Comparison of ENCODE assay signal across 9 cellular contexts in genomic region chr1:46333300-46334029, GRCh38. TPM values are rescaled to one million over a fixed set of nuclear protein-coding genes. Genes with fewer than 3 reads are reported as not detected.
DNase-seq lines count a peak whose midpoint lies in the region; ATAC-seq, FAIRE-seq and TF ChIP-seq lines count a peak whose summit lies in the region.
"Had no signal": no experiment of that assay in that cellular context is flagged by ENCODE, and none has a peak within 500 bp of the region (broad histone marks: within the 10 kb centered on the region; RNA-seq: fewer than 3 reads in every experiment).

No MANE protein-coding gene starts in this region.

- peak; percentile 41 for TF ChIP-seq CTCF in HFF-Myc (IDR thresholded peaks at IDR 0.05; ENCODE audit: low read depth, low read length, missing control alignments)
- TF ChIP-seq CTCF in K562 (IDR thresholded peaks at IDR 0.05 in 2 of 3, conservative IDR thresholded peaks at IDR 0.05 in 1 of 3; ENCODE audit: insufficient read depth in 2 of 3, low read depth in 1 of 3, low read length in 3 of 3): peak; percentile 67 to 96 (median 80)
- TF ChIP-seq CTCF in nephron (IDR thresholded peaks at IDR 0.05; ENCODE audit: unreplicated experiment in 3 of 3): peak in 2 of 3 experiments; percentile 21 to 38
- no peak for TF ChIP-seq CTCF in omental fat pad (IDR thresholded peaks at IDR 0.05)

- in situ Hi-C loops in K562 (cut with MboI): no loop called here

- no peaks in the 10 kb centered on the region for H3K36me3 Mint-ChIP-seq in nephron (ENCODE audit: low read depth)

- ATAC-seq in K562: peak; percentile 98
- no peak for ATAC-seq in omental fat pad (ENCODE audit: low FRiP score)
- ATAC-seq in HG02852 (IDR thresholded peaks at IDR 0.05; ENCODE audit: unreplicated experiment): no peak

- H3K36me3 ChIP-seq in K562 (ENCODE audit: control insufficient read depth, insufficient read depth, low read length): no peaks in the 10 kb centered on the region

- no peak overlapping the region for H3K4me3 Mint-ChIP-seq in nephron

- CTCF ChIA-PET in K562 (lab: Yijun Ruan, JAX; ENCODE audit: low intra/inter-chr PET ratio): interaction anchor here (1.9 to 2.7 kb wide), 2 partner anchors 15 to 196 kb away, joined by 8 to 23 read pairs; no protein-coding TSS in a partner anchor

- DNase-seq in SIG-M5 treated with dmso at 0.1 percent for 504 hours (lab: John Stamatoyannopoulos, UW; ENCODE audit: unreplicated experiment) (peak; percentile 71), SIG-M5 (lab: John Stamatoyannopoulos, UW) (no peak), HFF-Myc (ENCODE audit: extremely low read depth, low read depth) (no peak), NCI-H2029 treated with DMSO at 0.1 percent for 48 hours (lab: John Stamatoyannopoulos, UW) (peak; percentile 19), K562 (ENCODE audit: extremely low read depth in 1 of 4, low spot score in 3 of 4) (peak in 2 of 4 experiments; percentile 71 to 77), omental fat pad (ENCODE audit: low spot score) (no peak)

- no peak overlapping the region for H3K9ac ChIP-seq in K562 (ENCODE audit: insufficient read depth in 1 of 2, low read depth in 2 of 2, low read length in 2 of 2)

- no peak overlapping the region for H3K4me2 ChIP-seq in K562 (ENCODE audit: insufficient read depth, low read length)

- H3K79me2 ChIP-seq in K562 (ENCODE audit: control insufficient read depth, insufficient read depth, low read length): no peaks in the 10 kb centered on the region

- H3K4me3 ChIP-seq in HFF-Myc (replicated peaks; ENCODE audit: low read depth, low read length) (no peak overlapping the region), K562 (no peak overlapping the region)

- no peaks in the 10 kb centered on the region for H3K27me3 Mint-ChIP-seq in nephron (ENCODE audit: low read depth)

- H3K4me1 Mint-ChIP-seq in nephron: peaks cover 11% of the 10 kb centered on the region

- 40% methylated on average over 9 of the region's 9 CpGs for WGBS in K562 (ENCODE audit: insufficient coverage, low coverage, missing lambda C conversion rate)

- no peak for TF ChIP-seq POLR2A in K562 (conservative IDR thresholded peaks at IDR 0.05)

- no peaks in the 10 kb centered on the region for H3K9me1 ChIP-seq in K562 (ENCODE audit: control insufficient read depth, insufficient read depth, low read length)

- TF ChIP-seq EP300 in K562 (IDR thresholded peaks at IDR 0.05; ENCODE audit: low read length): no peak

- H4K20me1 ChIP-seq in K562 (replicated peaks; ENCODE audit: control insufficient read depth, insufficient read depth, low read length): no peaks in the 10 kb centered on the region

- no peaks in the 10 kb centered on the region for H3K27me3 ChIP-seq in K562 (ENCODE audit: control insufficient read depth in 2 of 2, insufficient read depth in 2 of 2, low read length in 2 of 2)

- H3K9me3 Mint-ChIP-seq in nephron: no peaks in the 10 kb centered on the region

- peaks cover 2 to 5% of the 10 kb centered on the region in 2 experiments; a peak in 4 of 5 replicates for H3K4me1 ChIP-seq in K562 (replicated peaks in 1 of 2; ENCODE audit: control insufficient read depth in 2 of 2, insufficient read depth in 2 of 2, low read length in 2 of 2)

- peak overlapping the region; percentile 43; the same call in 1 of the 2 replicates for H2AFZ ChIP-seq in K562 (ENCODE audit: low read depth, low read length)

- intact Hi-C loops in K562 (cut with micrococcal nuclease): loop anchor here (1.0 to 5.0 kb wide), 3 partner anchors 15 to 195 kb away; no protein-coding TSS in a partner anchor

- no peak overlapping the region for H3K27ac ChIP-seq in K562 (ENCODE audit: extremely low read depth, low read depth, low read length)

- POLR2A ChIA-PET in K562 (lab: Yijun Ruan, JAX): interaction anchor here (0.6 to 2.7 kb wide), 19 partner anchors 10 to 271 kb away, joined by 3 to 19 read pairs (median 4); partner anchors contain the start of genes LRRC41, MKNK1, RAD54L and UQCRH

- BruUV-seq in K562 (replicated peaks; lab: Mats Ljungman, UMichigan): no TSS peak

- TF ChIP-seq RAD21 in K562 (CRISPR knock-in tag; conservative IDR thresholded peaks at IDR 0.05 in 1 of 2, IDR thresholded peaks at IDR 0.05 in 1 of 2): peak; percentile 73 to 86

- peak; percentile 86 for FAIRE-seq in K562 (lab: Jason Lieb, UNC)
- FAIRE-seq: endometrium had no signal

- peak overlapping the region in 2 of 3 experiments; percentile 96 for H3K27ac Mint-ChIP-seq in nephron

- no peaks in the 10 kb centered on the region for H3K9me3 ChIP-seq in K562 (replicated peaks; ENCODE audit: control insufficient read depth, insufficient read depth, low read depth, low read length)

TF ChIP-seq in K562, 482 proteins besides CTCF, POLR2A, EP300 and RAD21 (continues in another document):
- 0 out of 2 replicates have a peak, but pooled peaks have one; percentile 49 for TF ChIP-seq FOXJ2 (tag; IDR thresholded peaks at IDR 0.05)

RNA-seq across cellular contexts. Expression of gene NSUN4, which starts 7.1 kb away (rescaled TPM):
- 126 and 174 TPM in 2 replicates for total RNA-seq in K562 (2011; cell fraction: chromatin; rRNA removed; ENCODE audit: low replicate concordance)
- total RNA-seq in K562 (2011; cell fraction: nucleolus; rRNA removed): 97.2 and 98.2 TPM in 2 replicates
- 106 and 123 TPM in 2 replicates for total RNA-seq in K562 (2011; cell fraction: nucleoplasm; rRNA removed)
- total RNA-seq in K562 (2014; rRNA removed): 33.4 and 37.0 TPM in 2 replicates
- total RNA-seq in K562 (2014; rRNA removed; fragmentation: Illumina TruSeq; extraction: Trizol): 34.1 and 39.0 TPM in 2 replicates
- 33.8 and 34.2 TPM in 2 replicates for total RNA-seq in K562 (2015; rRNA removed; fragmentation: Illumina TruSeq; extraction: Trizol)
- total RNA-seq in K562 (2021): 43.3 and 44.4 TPM in 2 replicates
- polyA plus RNA-seq in K562 (2011; rRNA removed): 60.2 and 65.6 TPM in 2 replicates
- 53.3 and 69.6 TPM in 2 replicates for polyA plus RNA-seq in K562 (2011; cell fraction: cytosol; rRNA removed)
- polyA plus RNA-seq in K562 (2011; cell fraction: nucleus; rRNA removed): 43.8 and 46.3 TPM in 2 replicates
- 37.5 and 42.1 TPM in 2 replicates for polyA plus RNA-seq in K562 (2012)
- 47.8 and 47.9 TPM in 2 replicates for polyA plus RNA-seq in K562 (2014; fragmentation: Illumina TruSeq; extraction: Trizol)
- polyA plus RNA-seq in K562 (2014; fragmentation: Nextera tagmentation; extraction: Ambion mirVana): 10 to 100 TPM; 47.3 to 54.9 TPM
- 43.5 and 46.3 TPM in 2 replicates for polyA plus RNA-seq in K562 (2014; rRNA removed)
- 113 and 133 TPM in 2 replicates for polyA minus RNA-seq in K562 (2011; rRNA and poly(A)+ RNA removed)
- 44.5 and 46.0 TPM in 2 replicates for polyA minus RNA-seq in K562 (2011; cell fraction: cytosol; rRNA and poly(A)+ RNA removed)
- 24.6 and 44.7 TPM in 2 replicates for polyA minus RNA-seq in K562 (2011; cell fraction: nucleus; rRNA and poly(A)+ RNA removed)
- total RNA-seq in omental fat pad: 10 to 100 TPM; 19.5 to 26.3 (median 22.2) TPM

RNA-seq across cellular contexts. Expression of gene UQCRH, which starts 30.0 kb away (rescaled TPM):
- 185 and 351 TPM in 2 replicates for total RNA-seq in K562 (2011; cell fraction: chromatin; rRNA removed; ENCODE audit: low replicate concordance)
- total RNA-seq in K562 (2011; cell fraction: nucleolus; rRNA removed): 205 and 247 TPM in 2 replicates
- total RNA-seq in K562 (2011; cell fraction: nucleoplasm; rRNA removed): 458 and 624 TPM in 2 replicates
- total RNA-seq in K562 (2014; rRNA removed) (2,410 and 3,306 TPM in 2 replicates), K562 (2014; rRNA removed; fragmentation: Illumina TruSeq; extraction: Trizol) (2,696 and 2,943 TPM in 2 replicates), K562 (2015; rRNA removed; fragmentation: Illumina TruSeq; extraction: Trizol) (1,782 and 1,893 TPM in 2 replicates), K562 (2021) (1,267 and 1,360 TPM in 2 replicates), omental fat pad (100 to 1,000 TPM; 398 to 609 (median 515) TPM)
- polyA plus RNA-seq in K562 (2011; rRNA removed) (2,284 and 2,713 TPM in 2 replicates), K562 (2014; fragmentation: Illumina TruSeq; extraction: Trizol) (1,923 and 1,965 TPM in 2 replicates), K562 (2014; fragmentation: Nextera tagmentation; extraction: Ambion mirVana) (1,000 to 10,000 TPM; 4,348 to 5,184 TPM), K562 (2014; rRNA removed) (1,877 and 2,534 TPM in 2 replicates)
- 724 and 2,858 TPM in 2 replicates for polyA plus RNA-seq in K562 (2011; cell fraction: cytosol; rRNA removed)
- 272 and 676 TPM in 2 replicates for polyA plus RNA-seq in K562 (2011; cell fraction: nucleus; rRNA removed)
- polyA plus RNA-seq in K562 (2012): 1,181 and 2,353 TPM in 2 replicates
- 762 and 899 TPM in 2 replicates for polyA minus RNA-seq in K562 (2011; rRNA and poly(A)+ RNA removed)
- 241 and 256 TPM in 2 replicates for polyA minus RNA-seq in K562 (2011; cell fraction: cytosol; rRNA and poly(A)+ RNA removed)
- polyA minus RNA-seq in K562 (2011; cell fraction: nucleus; rRNA and poly(A)+ RNA removed): 65.4 and 198 TPM in 2 replicates

RNA-seq across cellular contexts. Expression of gene LRRC41, which starts 30.0 kb away (rescaled TPM):
- total RNA-seq in K562 (2011; cell fraction: chromatin; rRNA removed; ENCODE audit: low replicate concordance): 66.5 and 77.9 TPM in 2 replicates
- total RNA-seq in K562 (2011; cell fraction: nucleolus; rRNA removed): 55.3 and 56.5 TPM in 2 replicates
- 56.4 and 78.1 TPM in 2 replicates for total RNA-seq in K562 (2011; cell fraction: nucleoplasm; rRNA removed)
- total RNA-seq in K562 (2014; rRNA removed) (49.0 and 61.0 TPM in 2 replicates), K562 (2014; rRNA removed; fragmentation: Illumina TruSeq; extraction: Trizol) (27.2 and 30.7 TPM in 2 replicates), K562 (2015; rRNA removed; fragmentation: Illumina TruSeq; extraction: Trizol) (47.1 and 49.7 TPM in 2 replicates), K562 (2021) (64.3 and 64.7 TPM in 2 replicates), omental fat pad (100 to 1,000 TPM in 1 of 4 donors, 10 to 100 TPM in 3; 65.3 to 108 (median 73.2) TPM)
- polyA plus RNA-seq in K562 (2011; rRNA removed) (39.6 and 70.2 TPM in 2 replicates), K562 (2014; fragmentation: Illumina TruSeq; extraction: Trizol) (52.3 and 56.7 TPM in 2 replicates), K562 (2014; fragmentation: Nextera tagmentation; extraction: Ambion mirVana) (10 to 100 TPM; 10.5 to 11.7 TPM), K562 (2014; rRNA removed) (44.2 and 50.0 TPM in 2 replicates)
- 74.3 and 85.0 TPM in 2 replicates for polyA plus RNA-seq in K562 (2011; cell fraction: cytosol; rRNA removed)
- polyA plus RNA-seq in K562 (2011; cell fraction: nucleus; rRNA removed): 66.4 and 77.5 TPM in 2 replicates
- 36.7 and 72.3 TPM in 2 replicates for polyA plus RNA-seq in K562 (2012)
- 37.4 and 44.6 TPM in 2 replicates for polyA minus RNA-seq in K562 (2011; rRNA and poly(A)+ RNA removed)
- 44.1 and 45.1 TPM in 2 replicates for polyA minus RNA-seq in K562 (2011; cell fraction: cytosol; rRNA and poly(A)+ RNA removed)
- 33.0 and 46.3 TPM in 2 replicates for polyA minus RNA-seq in K562 (2011; cell fraction: nucleus; rRNA and poly(A)+ RNA removed)

Comparison
In these comparisons a context has a peak if more than half of its experiments do, and no peak if none do; other contexts are left out.
1. DNase-seq: peak in SIG-M5 treated with dmso at 0.1 percent for 504 hours (single experiment) and NCI-H2029 treated with DMSO at 0.1 percent for 48 hours (single experiment); none in SIG-M5 (single experiment), HFF-Myc (single experiment) and omental fat pad (single experiment).
2. CTCF ChIP-seq: peak in HFF-Myc (single experiment), K562 (3 of 3) and nephron (2 of 3); none in omental fat pad (0 of 3).